8 cellular contexts compared by ENCODE assay signal in the genomic region with DNA sequence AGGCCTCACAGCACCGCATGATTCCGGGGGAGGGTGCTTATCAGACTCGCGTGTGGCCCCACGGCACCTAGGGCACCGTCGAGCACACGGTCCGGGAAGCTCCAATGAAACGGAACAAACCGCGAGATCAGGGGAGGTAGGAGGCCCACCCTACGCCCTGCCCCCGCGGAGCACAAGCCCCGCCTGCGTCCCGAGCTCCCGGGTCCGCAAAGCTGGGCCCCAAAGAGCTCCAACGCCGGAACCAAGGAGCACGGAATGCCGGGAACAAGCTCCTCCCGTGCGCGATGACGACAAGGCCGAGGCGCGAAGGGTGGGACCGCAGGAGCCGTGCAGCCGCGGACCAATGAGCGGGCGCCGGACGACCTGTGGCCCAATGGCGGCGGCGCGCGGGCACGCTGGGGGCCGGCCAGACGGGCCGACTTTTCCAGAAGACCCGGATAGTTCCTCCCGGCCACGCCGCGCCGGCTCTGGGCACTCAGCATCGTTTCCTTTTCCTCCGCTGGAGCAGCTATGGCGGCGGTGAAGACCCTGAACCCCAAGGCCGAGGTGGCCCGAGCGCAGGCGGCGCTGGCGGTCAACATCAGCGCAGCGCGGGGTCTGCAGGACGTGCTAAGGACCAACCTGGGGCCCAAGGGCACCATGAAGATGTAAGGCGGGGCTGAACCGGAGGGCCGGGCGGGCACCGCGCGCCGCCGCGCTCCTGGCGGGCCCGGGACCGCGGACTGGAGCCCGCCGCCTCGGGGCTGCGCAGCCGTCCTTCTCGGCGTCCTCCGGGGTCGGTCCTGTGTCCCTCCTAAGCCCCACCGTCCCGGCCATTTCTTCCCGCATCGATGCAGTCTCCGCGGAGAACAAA. TPM values are rescaled to one million over a fixed set of nuclear protein-coding genes. Genes with fewer than 3 reads are reported as not detected.
DNase-seq lines count a peak whose midpoint lies in the region; ATAC-seq and TF ChIP-seq lines count a peak whose summit lies in the region.

A gene with protein sequence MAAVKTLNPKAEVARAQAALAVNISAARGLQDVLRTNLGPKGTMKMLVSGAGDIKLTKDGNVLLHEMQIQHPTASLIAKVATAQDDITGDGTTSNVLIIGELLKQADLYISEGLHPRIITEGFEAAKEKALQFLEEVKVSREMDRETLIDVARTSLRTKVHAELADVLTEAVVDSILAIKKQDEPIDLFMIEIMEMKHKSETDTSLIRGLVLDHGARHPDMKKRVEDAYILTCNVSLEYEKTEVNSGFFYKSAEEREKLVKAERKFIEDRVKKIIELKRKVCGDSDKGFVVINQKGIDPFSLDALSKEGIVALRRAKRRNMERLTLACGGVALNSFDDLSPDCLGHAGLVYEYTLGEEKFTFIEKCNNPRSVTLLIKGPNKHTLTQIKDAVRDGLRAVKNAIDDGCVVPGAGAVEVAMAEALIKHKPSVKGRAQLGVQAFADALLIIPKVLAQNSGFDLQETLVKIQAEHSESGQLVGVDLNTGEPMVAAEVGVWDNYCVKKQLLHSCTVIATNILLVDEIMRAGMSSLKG (plus strand): TSS at position 427 of the 853 bp plus-strand sequence. CDS start 84 bp downstream, at position 511.
A gene (minus strand): TSS at position 106 of the 853 bp plus-strand sequence. CDS start 30,232 bp downstream, outside the sequence.

- peak; percentile 98 for DNase-seq in GM04504 (ENCODE audit: low read depth)
- peak; percentile 94 for DNase-seq in NCI-H1048 (lab: John Stamatoyannopoulos, UW)
- DNase-seq in SK-N-SH: peak; percentile 99
- DNase-seq in activated naive CD4-positive, alpha-beta T cell treated with anti-CD3 and anti-CD28 coated beads, Interleukin-2, amount 50 U/mL, for 16 hours: peak; percentile 91
- DNase-seq in globus pallidus (ENCODE audit: low spot score): peak; percentile 97
- DNase-seq in occipital lobe (lab: John Stamatoyannopoulos, UW): peak; percentile 95

- H4K20me1 ChIP-seq in SK-N-SH (ENCODE audit: insufficient read depth): peaks cover 16% of the 10 kb centered on the region

- peaks cover 22 to 52% of the 10 kb centered on the region in 2 experiments for H3K4me1 ChIP-seq in SK-N-SH (ENCODE audit: control insufficient read depth in 1 of 2, insufficient read depth in 2 of 2, low read depth in 1 of 2, low read length in 1 of 2)

- peak within 1 kb of the TSS; percentile 89 for H2AFZ ChIP-seq in SK-N-SH (ENCODE audit: low read depth)

- peak; percentile 97 for ATAC-seq in HG02571 (IDR thresholded peaks at IDR 0.05; ENCODE audit: unreplicated experiment)

- no peaks in the 10 kb centered on the region for H3K9me2 ChIP-seq in SK-N-SH

- no peaks in the 10 kb centered on the region for H3K27me3 ChIP-seq in SK-N-SH (ENCODE audit: insufficient read depth)

- POLR2A ChIA-PET in SK-N-SH (lab: Yijun Ruan, JAX): interaction anchor here (0.8 to 2.5 kb wide), 16 partner anchors 9 to 55 kb away, joined by 3 to 36 read pairs (median 4); a partner anchor contains a TSS

- H3K36me3 ChIP-seq in SK-N-SH (replicated peaks in 1 of 2; ENCODE audit: control insufficient read depth in 1 of 2, insufficient read depth in 2 of 2, low read length in 1 of 2): peaks cover 32 to 40% of the 10 kb centered on the region in 2 experiments

- peak within 1 kb of the TSS; percentile 91 for H3K4me2 ChIP-seq in SK-N-SH

- H3K27ac ChIP-seq in SK-N-SH (ENCODE audit: low read depth in 2 of 2, low read length in 1 of 2): peak within 1 kb of the TSS; percentile 85 to 90
- H3K27ac ChIP-seq in temporal lobe (ENCODE audit: low read depth, low read length): peak within 1 kb of the TSS; percentile 74

- peak; percentile 24 to 50; a peak in 3 of 4 replicates for TF ChIP-seq EP300 in SK-N-SH (IDR thresholded peaks at IDR 0.05; ENCODE audit: borderline replicate concordance in 1 of 2, low read depth in 1 of 2, low read length in 1 of 2)

- WGBS in SK-N-SH (ENCODE audit: low lambda C conversion rate): 1% methylated on average over 51 of the region's 97 CpGs

- H3F3A ChIP-seq in SK-N-SH (replicated peaks; ENCODE audit: insufficient read depth): peaks cover 58% of the 10 kb centered on the region

- peaks cover 78% of the 10 kb centered on the region for H3K79me2 ChIP-seq in SK-N-SH (ENCODE audit: insufficient read depth)

- peak within 1 kb of the TSS; percentile 74 to 98 for H3K4me3 ChIP-seq in SK-N-SH (ENCODE audit: low read depth in 2 of 2, low read length in 1 of 2)

- peak; percentile 8; the same call in 1 of the 2 replicates for TF ChIP-seq CTCF in SK-N-SH (IDR thresholded peaks at IDR 0.05)

- H3K9me3 ChIP-seq in SK-N-SH: no peaks in the 10 kb centered on the region

- CTCF ChIA-PET in SK-N-SH (lab: Yijun Ruan, JAX): interaction anchor here (0.6 to 2.1 kb wide), 8 partner anchors 11 to 44 kb away, joined by 3 to 13 read pairs (median 4); a partner anchor contains a TSS

- peak within 1 kb of the TSS; percentile 93 for H3K9ac ChIP-seq in SK-N-SH

- no peak; the same call in 1 of the 2 replicates for TF ChIP-seq RAD21 in SK-N-SH (IDR thresholded peaks at IDR 0.05; ENCODE audit: low read length)

TF ChIP-seq in SK-N-SH, 30 proteins besides CTCF, POLR2A, EP300 and RAD21 (continues in another document):
- TF ChIP-seq GABPA (IDR thresholded peaks at IDR 0.05; ENCODE audit: low read depth): peak; percentile 76
- TF ChIP-seq FOXJ3 (CRISPR knock-in tag; IDR thresholded peaks at IDR 0.05): no peak; the same call in 1 of the 2 replicates
- TF ChIP-seq, protein P1, sequence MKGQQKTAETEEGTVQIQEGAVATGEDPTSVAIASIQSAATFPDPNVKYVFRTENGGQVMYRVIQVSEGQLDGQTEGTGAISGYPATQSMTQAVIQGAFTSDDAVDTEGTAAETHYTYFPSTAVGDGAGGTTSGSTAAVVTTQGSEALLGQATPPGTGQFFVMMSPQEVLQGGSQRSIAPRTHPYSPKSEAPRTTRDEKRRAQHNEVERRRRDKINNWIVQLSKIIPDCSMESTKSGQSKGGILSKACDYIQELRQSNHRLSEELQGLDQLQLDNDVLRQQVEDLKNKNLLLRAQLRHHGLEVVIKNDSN (IDR thresholded peaks at IDR 0.05; ENCODE audit: borderline replicate concordance, low read depth): peak; percentile 18; the same call in 1 of the 2 replicates
- TF ChIP-seq, protein P2, sequence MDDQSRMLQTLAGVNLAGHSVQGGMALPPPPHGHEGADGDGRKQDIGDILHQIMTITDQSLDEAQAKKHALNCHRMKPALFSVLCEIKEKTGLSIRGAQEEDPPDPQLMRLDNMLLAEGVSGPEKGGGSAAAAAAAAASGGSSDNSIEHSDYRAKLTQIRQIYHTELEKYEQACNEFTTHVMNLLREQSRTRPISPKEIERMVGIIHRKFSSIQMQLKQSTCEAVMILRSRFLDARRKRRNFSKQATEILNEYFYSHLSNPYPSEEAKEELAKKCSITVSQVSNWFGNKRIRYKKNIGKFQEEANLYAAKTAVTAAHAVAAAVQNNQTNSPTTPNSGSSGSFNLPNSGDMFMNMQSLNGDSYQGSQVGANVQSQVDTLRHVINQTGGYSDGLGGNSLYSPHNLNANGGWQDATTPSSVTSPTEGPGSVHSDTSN (IDR thresholded peaks at IDR 0.05): peak; percentile 3; the same call in 1 of the 2 replicates
- TF ChIP-seq NRF1 (IDR thresholded peaks at IDR 0.05; ENCODE audit: low read depth, low read length): peak; percentile 53
- TF ChIP-seq GATA2 (CRISPR knock-in tag; IDR thresholded peaks at IDR 0.05): peak; percentile 44
- peak; percentile 92 for TF ChIP-seq YY1 (IDR thresholded peaks at IDR 0.05; ENCODE audit: low read depth)
- TF ChIP-seq, protein P3, sequence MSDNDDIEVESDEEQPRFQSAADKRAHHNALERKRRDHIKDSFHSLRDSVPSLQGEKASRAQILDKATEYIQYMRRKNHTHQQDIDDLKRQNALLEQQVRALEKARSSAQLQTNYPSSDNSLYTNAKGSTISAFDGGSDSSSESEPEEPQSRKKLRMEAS (IDR thresholded peaks at IDR 0.05; ENCODE audit: low read depth): peak; percentile 86
- TF ChIP-seq, protein P4, sequence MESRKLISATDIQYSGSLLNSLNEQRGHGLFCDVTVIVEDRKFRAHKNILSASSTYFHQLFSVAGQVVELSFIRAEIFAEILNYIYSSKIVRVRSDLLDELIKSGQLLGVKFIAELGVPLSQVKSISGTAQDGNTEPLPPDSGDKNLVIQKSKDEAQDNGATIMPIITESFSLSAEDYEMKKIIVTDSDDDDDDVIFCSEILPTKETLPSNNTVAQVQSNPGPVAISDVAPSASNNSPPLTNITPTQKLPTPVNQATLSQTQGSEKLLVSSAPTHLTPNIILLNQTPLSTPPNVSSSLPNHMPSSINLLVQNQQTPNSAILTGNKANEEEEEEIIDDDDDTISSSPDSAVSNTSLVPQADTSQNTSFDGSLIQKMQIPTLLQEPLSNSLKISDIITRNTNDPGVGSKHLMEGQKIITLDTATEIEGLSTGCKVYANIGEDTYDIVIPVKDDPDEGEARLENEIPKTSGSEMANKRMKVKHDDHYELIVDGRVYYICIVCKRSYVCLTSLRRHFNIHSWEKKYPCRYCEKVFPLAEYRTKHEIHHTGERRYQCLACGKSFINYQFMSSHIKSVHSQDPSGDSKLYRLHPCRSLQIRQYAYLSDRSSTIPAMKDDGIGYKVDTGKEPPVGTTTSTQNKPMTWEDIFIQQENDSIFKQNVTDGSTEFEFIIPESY (IDR thresholded peaks at IDR 0.05; ENCODE audit: borderline replicate concordance, low read depth): peak; percentile 95
- peak; percentile 52 for TF ChIP-seq SIN3A (IDR thresholded peaks at IDR 0.05; ENCODE audit: borderline replicate concordance, low read depth, low read length)
- TF ChIP-seq EZH2phosphoT487 (IDR thresholded peaks at IDR 0.05; ENCODE audit: borderline replicate concordance, low read depth): no peak
- no peak for TF ChIP-seq FOSL2 (IDR thresholded peaks at IDR 0.05; ENCODE audit: borderline replicate concordance, low read depth)
- TF ChIP-seq FOXM1 (IDR thresholded peaks at IDR 0.05; ENCODE audit: low read depth): no peak

RNA-seq across cellular contexts. Expression of the first gene that starts in this region (rescaled TPM):
- polyA plus RNA-seq in SK-N-SH (2012; rRNA removed): 221 and 345 TPM in 2 replicates
- 338 and 380 TPM in 2 replicates for polyA plus RNA-seq in SK-N-SH (2012; cell fraction: cytosol; rRNA removed)
- polyA plus RNA-seq in SK-N-SH (2012; cell fraction: nucleus; rRNA removed): 175 and 324 TPM in 2 replicates
- 189 TPM for total RNA-seq in occipital lobe
- total RNA-seq in temporal lobe: 140 TPM

RNA-seq across cellular contexts. Expression of the second gene that starts in this region (rescaled TPM):
- 42.0 and 50.5 TPM in 2 replicates for polyA plus RNA-seq in SK-N-SH (2012; rRNA removed)
- 39.5 and 46.6 TPM in 2 replicates for polyA plus RNA-seq in SK-N-SH (2012; cell fraction: cytosol; rRNA removed)
- 37.2 and 37.3 TPM in 2 replicates for polyA plus RNA-seq in SK-N-SH (2012; cell fraction: nucleus; rRNA removed)
- total RNA-seq in occipital lobe (19.8 TPM), temporal lobe (20.7 TPM)

Comparison
In these comparisons a context has a peak if more than half of its experiments do, and no peak if none do; other contexts are left out.
1. Peak in every context shown above with its lines: DNase-seq, ATAC-seq, H3K4me3 ChIP-seq and H3K27ac ChIP-seq.